In genomic region chr13:46551410-46552301, GRCh38 we compare ENCODE assay signal across 8 cellular contexts. TPM values are rescaled to one million over a fixed set of nuclear protein-coding genes. Genes with fewer than 3 reads are reported as not detected.
DNase-seq lines count a peak whose midpoint lies in the region; ATAC-seq, FAIRE-seq and TF ChIP-seq lines count a peak whose summit lies in the region.

No MANE protein-coding gene starts in this region.

- DNase-seq in AG10803 (ENCODE audit: low read depth): peak; percentile 84
- no peak for DNase-seq in H54 (ENCODE audit: insufficient read length, low spot score)
- DNase-seq in NCI-H524 treated with DMSO at 0.1 percent for 48 hours (lab: John Stamatoyannopoulos, UW): peak; percentile 43
- peak; percentile 71 for DNase-seq in activated CD8-positive, alpha-beta T cell treated with anti-CD3 and anti-CD28 coated beads, Interleukin-2, amount 10 ng/mL, durations not matched to agents 7 days and 5 days
- peak in 1 of 2 experiments; percentile 85 for DNase-seq in H1 (ENCODE audit: low read depth in 1 of 2, low spot score in 2 of 2)
- peak; percentile 86 for DNase-seq in mesendoderm
- peak; percentile 30 for DNase-seq in stimulated activated CD8-positive, alpha-beta memory T cell treated with anti-CD3 and anti-CD28 coated beads, Interleukin-12 subunit alpha, Interleukin-12 subunit beta, amount 100 ng/mL, for 4 hours (ENCODE audit: low read depth)

- H2BK12ac ChIP-seq in H1 (ENCODE audit: low read depth, low read length): peak overlapping the region; percentile 60; the same call in 1 of the 2 replicates

- H3K79me2 ChIP-seq in H1 (ENCODE audit: control insufficient read depth in 1 of 2, insufficient read depth in 2 of 2, low read length in 2 of 2) (peaks cover 0 to 26% of the 10 kb centered on the region in 2 experiments; a peak in 3 of 4 replicates), mesendoderm (ENCODE audit: control insufficient read depth, insufficient read depth, low read length) (peaks cover 22% of the 10 kb centered on the region)

- no peaks in the 10 kb centered on the region for H4K20me1 ChIP-seq in H1 (replicated peaks in 1 of 2; ENCODE audit: control insufficient read depth in 1 of 2, insufficient read depth in 2 of 2, low read length in 2 of 2)

- H3K56ac ChIP-seq in H1 (replicated peaks; ENCODE audit: insufficient read length, low read depth, low read length) (no peak overlapping the region), mesendoderm (ENCODE audit: low read length) (no peak overlapping the region)

- peak overlapping the region; percentile 95 for H3K4me3 Mint-ChIP-seq in activated CD8-positive, alpha-beta T cell treated with anti-CD3 and anti-CD28 coated beads, Interleukin-2, amount 10 ng/mL, durations not matched to agents 7 days and 5 days

- H3K23ac ChIP-seq in H1 (ENCODE audit: insufficient read length): no peak overlapping the region
- H3K23ac ChIP-seq in mesendoderm (ENCODE audit: low read length): no peak overlapping the region

- TF ChIP-seq POLR2A in H54 (IDR thresholded peaks at IDR 0.05; ENCODE audit: low read depth, low read length) (no peak), H1 (IDR thresholded peaks at IDR 0.05; ENCODE audit: control extremely low read depth in 1 of 2, low read depth in 2 of 2, low read length in 2 of 2) (no peak)

- H3K4me2 ChIP-seq in H1 (ENCODE audit: insufficient read depth in 1 of 2, low read depth in 2 of 2, low read length in 2 of 2) (peak overlapping the region; percentile 69 to 76; a peak in 3 of 4 replicates), mesendoderm (ENCODE audit: low read length) (no peak overlapping the region)

- no peak overlapping the region for H3K14ac ChIP-seq in H1 (ENCODE audit: insufficient read length)

- FAIRE-seq in H54 (lab: Jason Lieb, UNC): peak; percentile 87
- peak; percentile 75 for FAIRE-seq in H1 (lab: Jason Lieb, UNC)

- TF ChIP-seq CTCF in AG10803 (conservative IDR thresholded peaks at IDR 0.05; ENCODE audit: low read length): peak; percentile 98
- TF ChIP-seq CTCF in H1 (IDR thresholded peaks at IDR 0.05; ENCODE audit: control extremely low read depth in 1 of 3, insufficient read depth in 1 of 3, low read depth in 1 of 3, low read length in 3 of 3): peak; percentile 80 to 84 (median 82)

- no peaks in the 10 kb centered on the region for H3K9me3 ChIP-seq in H1 (ENCODE audit: insufficient read depth in 2 of 2, low read depth in 1 of 2, low read length in 1 of 2)

- H3K27me3 Mint-ChIP-seq in activated CD8-positive, alpha-beta T cell treated with anti-CD3 and anti-CD28 coated beads, Interleukin-2, amount 10 ng/mL, durations not matched to agents 7 days and 5 days (ENCODE audit: low read depth): peaks cover 5% of the 10 kb centered on the region

- H4K8ac ChIP-seq in H1 (ENCODE audit: extremely low read depth, insufficient read depth, low read length): no peak overlapping the region
- H4K8ac ChIP-seq in mesendoderm (ENCODE audit: low read depth, low read length): no peak overlapping the region

- H3K36me3 ChIP-seq in H1 (ENCODE audit: control insufficient read depth in 2 of 4, insufficient read depth in 4 of 4, low read length in 3 of 4) (no peaks in the 10 kb centered on the region), mesendoderm (ENCODE audit: control insufficient read depth, insufficient read depth, low read length) (no peaks in the 10 kb centered on the region)

- H4K5ac ChIP-seq in H1 (ENCODE audit: insufficient read length, low read depth, low read length) (no peak overlapping the region), mesendoderm (ENCODE audit: low read length) (no peak overlapping the region)

- H3K4ac ChIP-seq in H1 (replicated peaks; ENCODE audit: insufficient read length, low read depth, low read length) (no peak overlapping the region), mesendoderm (ENCODE audit: low read depth, low read length) (no peak overlapping the region)

- no peak overlapping the region for H2BK15ac ChIP-seq in H1 (ENCODE audit: low read length)
- H2BK15ac ChIP-seq in mesendoderm (replicated peaks; ENCODE audit: low read depth): no peak overlapping the region

- H3K9ac ChIP-seq in H1 (replicated peaks in 1 of 4; ENCODE audit: extremely low read depth in 1 of 4, low read depth in 3 of 4, low read length in 3 of 4): no peak overlapping the region
- no peak overlapping the region for H3K9ac ChIP-seq in mesendoderm (ENCODE audit: low read length)

- no peak overlapping the region for H4K91ac ChIP-seq in H1 (replicated peaks; ENCODE audit: insufficient read length, low read length)

- POLR2A ChIA-PET in activated CD8-positive, alpha-beta T cell treated with anti-CD3 and anti-CD28 coated beads, Interleukin-2, amount 10 ng/mL, durations not matched to agents 7 days and 5 days (lab: Charles Lee): interaction anchor here (0.7 to 1.6 kb wide), 4 partner anchors 10 to 1244 kb away, joined by 3 to 7 read pairs (median 4); partner anchors contain the start of gene LCP1
- POLR2A ChIA-PET in H1 (lab: Charles Lee; ENCODE audit: partially characterized antibody): interaction anchor here (1.2 to 1.5 kb wide), 3 partner anchors 9 to 163 kb away, joined by 4 read pairs; no protein-coding TSS in a partner anchor

- ATAC-seq in activated CD8-positive, alpha-beta T cell treated with anti-CD3 and anti-CD28 coated beads, Interleukin-2, amount 10 ng/mL, durations not matched to agents 7 days and 5 days: no peak
- no peak for ATAC-seq in GM21786 (IDR thresholded peaks at IDR 0.05; ENCODE audit: unreplicated experiment)

- no peak for TF ChIP-seq EP300 in H1 (IDR thresholded peaks at IDR 0.05; ENCODE audit: borderline replicate concordance in 1 of 2, low read depth in 2 of 2, low read length in 2 of 2)

- peak; percentile 78 to 81 for TF ChIP-seq RAD21 in H1 (IDR thresholded peaks at IDR 0.05 in 1 of 2, conservative IDR thresholded peaks at IDR 0.05 in 1 of 2; ENCODE audit: low read depth in 2 of 2, low read length in 2 of 2)

- H3K27me3 ChIP-seq in H1 (replicated peaks in 1 of 4; ENCODE audit: control insufficient read depth in 3 of 4, extremely low read depth in 1 of 4, insufficient read depth in 3 of 4, low read length in 3 of 4) (peaks cover 0 to 22% (median 7%) of the 10 kb centered on the region in 4 experiments; a peak in 4 of 7 replicates), mesendoderm (ENCODE audit: insufficient read depth, low read length, poor library complexity) (no peaks in the 10 kb centered on the region)

- H2AFZ ChIP-seq in H1 (ENCODE audit: low read length): no peak overlapping the region

- peaks cover 13% of the 10 kb centered on the region for H3K23me2 ChIP-seq in H1 (ENCODE audit: low read depth, low read length)

- peak overlapping the region; percentile 88 for H3K4me3 ChIP-seq in AG10803 (ENCODE audit: low read length)
- H3K4me3 ChIP-seq in H1 (ENCODE audit: extremely low read depth in 1 of 4, insufficient read depth in 2 of 4, low read depth in 3 of 4, low read length in 4 of 4): peak overlapping the region in 2 of 4 experiments; percentile 85 to 94; a peak in 4 of 8 replicates
- H3K4me3 ChIP-seq in mesendoderm (ENCODE audit: low read length): no peak overlapping the region

- WGBS in H1 (ENCODE audit: extremely low coverage in 1 of 2, insufficient coverage in 1 of 2, insufficient read length in 1 of 2, insufficient replicate concordance in 2 of 2, low coverage in 1 of 2, low lambda C conversion rate in 2 of 2, missing lambda C conversion rate in 1 of 2), 2 experiments: 53% methylated on average over 22 of the region's 22 CpGs; no CpG with 5 or more reads in 1 of the 2 experiments
- no CpG with 5 or more reads among the region's 22 CpGs for WGBS in mesendoderm (ENCODE audit: extremely low coverage, insufficient coverage, low lambda C conversion rate)

- H3K27ac Mint-ChIP-seq in activated CD8-positive, alpha-beta T cell treated with anti-CD3 and anti-CD28 coated beads, Interleukin-2, amount 10 ng/mL, durations not matched to agents 7 days and 5 days: peak overlapping the region; percentile 88

- H2AK5ac ChIP-seq in H1 (ENCODE audit: low read depth, low read length): 0 out of 2 replicates have a peak overlapping the region, but pooled peaks have one; percentile 46
- no peak overlapping the region for H2AK5ac ChIP-seq in mesendoderm (ENCODE audit: low read length)

- CTCF ChIA-PET in activated CD8-positive, alpha-beta T cell treated with anti-CD3 and anti-CD28 coated beads, Interleukin-2, amount 10 ng/mL, durations not matched to agents 7 days and 5 days (lab: Charles Lee): interaction anchor here (0.6 to 2.8 kb wide), 70 partner anchors 9 to 248 kb away, joined by 3 to 94 read pairs (median 5); no protein-coding TSS in a partner anchor
- CTCF ChIA-PET in H1 (lab: Charles Lee; ENCODE audit: partially characterized antibody): interaction anchor here (0.6 to 2.8 kb wide), 49 partner anchors 8 to 762 kb away, joined by 3 to 64 read pairs (median 4); no protein-coding TSS in a partner anchor

- H3K79me1 ChIP-seq in H1 (ENCODE audit: low read depth, low read length) (no peaks in the 10 kb centered on the region; the same call in 1 of the 2 replicates), mesendoderm (ENCODE audit: low read length) (peaks cover 5% of the 10 kb centered on the region)

- peaks cover 35% of the 10 kb centered on the region for H3K4me1 Mint-ChIP-seq in activated CD8-positive, alpha-beta T cell treated with anti-CD3 and anti-CD28 coated beads, Interleukin-2, amount 10 ng/mL, durations not matched to agents 7 days and 5 days (ENCODE audit: low read depth)

- H3K4me1 ChIP-seq in H1 (replicated peaks in 1 of 4; ENCODE audit: control insufficient read depth in 3 of 4, insufficient read depth in 4 of 4, low read length in 3 of 4) (peaks cover 0 to 14% (median 2%) of the 10 kb centered on the region in 4 experiments; a peak in 4 of 7 replicates), mesendoderm (ENCODE audit: control insufficient read depth, low read depth, low read length) (peaks cover 2% of the 10 kb centered on the region)

- H3K27ac ChIP-seq in H1 (ENCODE audit: low read depth, low read length): no peak overlapping the region
- no peak overlapping the region for H3K27ac ChIP-seq in mesendoderm (ENCODE audit: low read depth, low read length)

- H2BK120ac ChIP-seq in H1 (replicated peaks; ENCODE audit: low read depth, low read length): no peak overlapping the region
- H2BK120ac ChIP-seq in mesendoderm (ENCODE audit: low read depth, low read length): no peak overlapping the region

- H2BK20ac ChIP-seq in H1 (ENCODE audit: low read length): no peak overlapping the region

- no peak overlapping the region for H2BK5ac ChIP-seq in H1 (ENCODE audit: low read depth, low read length)
- H2BK5ac ChIP-seq in mesendoderm (ENCODE audit: low read length): no peak overlapping the region

- H3K9me3 Mint-ChIP-seq in activated CD8-positive, alpha-beta T cell treated with anti-CD3 and anti-CD28 coated beads, Interleukin-2, amount 10 ng/mL, durations not matched to agents 7 days and 5 days (ENCODE audit: insufficient read depth): no peaks in the 10 kb centered on the region

- H3K36me3 Mint-ChIP-seq in activated CD8-positive, alpha-beta T cell treated with anti-CD3 and anti-CD28 coated beads, Interleukin-2, amount 10 ng/mL, durations not matched to agents 7 days and 5 days (ENCODE audit: low read depth): peaks cover 6% of the 10 kb centered on the region

- H3K18ac ChIP-seq in H1 (ENCODE audit: extremely low read depth, low read length) (no peak overlapping the region), mesendoderm (ENCODE audit: low read length) (no peak overlapping the region)

RNA-seq across cellular contexts. Expression of gene LRCH1, which starts 1.3 kb away (rescaled TPM):
- 10 to 100 TPM; 15.3 to 18.0 TPM for total RNA-seq in activated CD8-positive, alpha-beta T cell treated with anti-CD3 and anti-CD28 coated beads, Interleukin-2, amount 10 ng/mL, durations not matched to agents 7 days and 5 days
- 10.1 and 10.9 TPM in 2 replicates for total RNA-seq in H1 (2021; fragmentation: NEBNext Ultra II Directional; extraction: Animal tissue kit (Norgen Biotek cat#: 25700))
- polyA plus RNA-seq in H1 (2011; rRNA removed): 2.3 and 3.0 TPM in 2 replicates
- polyA plus RNA-seq in H1 (2011; cell fraction: cytosol; rRNA removed): 4.1 TPM
- polyA plus RNA-seq in H1 (2011; cell fraction: nucleus; rRNA removed): 4.2 TPM
- 4.0 to 6.0 TPM (median 4.9 TPM) in 4 replicates for polyA plus RNA-seq in H1 (2012, experiment 1 of 2)
- 0.55 TPM for polyA plus RNA-seq in H1 (2012, experiment 2 of 2)
- 4.1 TPM for polyA plus RNA-seq in H1 (2013, experiment 1 of 2)
- polyA plus RNA-seq in H1 (2013, experiment 2 of 2): 4.2 TPM
- 11.2 and 15.0 TPM in 2 replicates for polyA minus RNA-seq in H1 (2011; rRNA and poly(A)+ RNA removed)
- 6.7 TPM for polyA minus RNA-seq in H1 (2011; cell fraction: cytosol; rRNA and poly(A)+ RNA removed)
- polyA minus RNA-seq in H1 (2011; cell fraction: nucleus; rRNA and poly(A)+ RNA removed): 24.6 TPM
- polyA plus RNA-seq in mesendoderm (2013, experiment 1 of 2): 4.4 TPM
- 4.4 TPM for polyA plus RNA-seq in mesendoderm (2013, experiment 2 of 2)
